Comparison of ENCODE assay signal across 8 cellular contexts in genomic region chr3:14123308-14124222, GRCh38. TPM values are rescaled to one million over a fixed set of nuclear protein-coding genes. Genes with fewer than 3 reads are reported as not detected.
DNase-seq lines count a peak whose midpoint lies in the region; ATAC-seq and TF ChIP-seq lines count a peak whose summit lies in the region.

No MANE protein-coding gene starts in this region.

- H3K27me3 ChIP-seq in breast epithelium: no peaks in the 10 kb centered on the region

- H3K9me3 ChIP-seq in breast epithelium (no peaks in the 10 kb centered on the region), mucosa of descending colon (no peaks in the 10 kb centered on the region)

- peak overlapping the region in 1 of 2 donors; percentile 98 for H3K27ac ChIP-seq in breast epithelium

- H3K4me3 ChIP-seq in breast epithelium (peak overlapping the region; percentile 89 to 99 (median 95)), mucosa of descending colon (peak overlapping the region; percentile 80)

- DNase-seq in 8988T (peak; percentile 9), HuH-7 (ENCODE audit: low spot score) (peak; percentile 12), breast epithelium (ENCODE audit: low spot score in 2 of 2) (no peak), mucosa of descending colon (no peak)
- no peak for DNase-seq in stimulated activated CD4-positive, alpha-beta T cell treated with anti-CD3 and anti-CD28 coated beads, Interleukin-4, amount 100 ng/mL, for 4 hours

- no peaks in the 10 kb centered on the region for H3K36me3 ChIP-seq in breast epithelium
- H3K36me3 ChIP-seq in mucosa of descending colon (ENCODE audit: low read depth): no peaks in the 10 kb centered on the region

- no peak for ATAC-seq in mucosa of descending colon
- ATAC-seq in HG03571 (IDR thresholded peaks at IDR 0.05; ENCODE audit: unreplicated experiment): no peak
- no peak for ATAC-seq in HG03159 (IDR thresholded peaks at IDR 0.05; ENCODE audit: unreplicated experiment)
- ATAC-seq in HG02885 (IDR thresholded peaks at IDR 0.05; ENCODE audit: poor library complexity, unreplicated experiment): no peak

- intact Hi-C loops in breast epithelium (cut with DNase I; ENCODE audit: low total_unique reads): loop anchor here (10.0 kb wide), 1 partner anchor 229 kb away; no protein-coding TSS in a partner anchor
- intact Hi-C loops in mucosa of descending colon (cut with DNase I, micrococcal nuclease): no loop called here

- TF ChIP-seq POLR2A in breast epithelium (IDR thresholded peaks at IDR 0.05): no peak

- H3K4me1 ChIP-seq in breast epithelium (peaks cover 0 to 23% of the 10 kb centered on the region in 2 donors), mucosa of descending colon (ENCODE audit: low read depth) (peaks cover 20% of the 10 kb centered on the region)

- TF ChIP-seq CTCF in breast epithelium (IDR thresholded peaks at IDR 0.05) (no peak), mucosa of descending colon (IDR thresholded peaks at IDR 0.05) (no peak)

RNA-seq across cellular contexts. Expression of gene CHCHD4, which starts 1.1 kb away (rescaled TPM):
- total RNA-seq in breast epithelium (10 to 100 TPM; 15.1 to 19.9 (median 17.9) TPM), mucosa of descending colon (10 to 100 TPM; 15.1 to 32.6 (median 15.2) TPM)

RNA-seq across cellular contexts. Expression of gene TMEM43, which starts 1.3 kb away (rescaled TPM):
- 100 to 1,000 TPM in 1 of 3 donors, 10 to 100 TPM in 2; 90.5 to 170 (median 93.4) TPM for total RNA-seq in breast epithelium
- total RNA-seq in mucosa of descending colon: 10 to 100 TPM; 23.1 to 50.4 (median 31.3) TPM

RNA-seq across cellular contexts. Expression of gene XPC, which starts 54.8 kb away (rescaled TPM):
- total RNA-seq in breast epithelium: 10 to 100 TPM; 57.4 to 74.2 (median 61.3) TPM
- 10 to 100 TPM; 22.4 to 30.6 (median 26.9) TPM for total RNA-seq in mucosa of descending colon

RNA-seq across cellular contexts. Expression of gene LSM3, which starts 55.1 kb away (rescaled TPM):
- total RNA-seq in breast epithelium (10 to 100 TPM; 10.5 to 11.5 (median 11.5) TPM), mucosa of descending colon (10 to 100 TPM in 1 of 3 donors, 1 to 10 TPM in 2; 8.3 to 13.1 (median 9.8) TPM)

Comparison
In these comparisons a context has a peak if more than half of its experiments do, and no peak if none do; other contexts are left out.
1. DNase-seq: peak in 8988T (single experiment) and HuH-7 (single experiment); none in breast epithelium (0 of 2), mucosa of descending colon (0 of 3) and stimulated activated CD4-positive, alpha-beta T cell treated with anti-CD3 and anti-CD28 coated beads, Interleukin-4, amount 100 ng/mL, for 4 hours (0 of 2).